Comparison of ENCODE assay signal across 8 cellular contexts in the genomic region with DNA sequence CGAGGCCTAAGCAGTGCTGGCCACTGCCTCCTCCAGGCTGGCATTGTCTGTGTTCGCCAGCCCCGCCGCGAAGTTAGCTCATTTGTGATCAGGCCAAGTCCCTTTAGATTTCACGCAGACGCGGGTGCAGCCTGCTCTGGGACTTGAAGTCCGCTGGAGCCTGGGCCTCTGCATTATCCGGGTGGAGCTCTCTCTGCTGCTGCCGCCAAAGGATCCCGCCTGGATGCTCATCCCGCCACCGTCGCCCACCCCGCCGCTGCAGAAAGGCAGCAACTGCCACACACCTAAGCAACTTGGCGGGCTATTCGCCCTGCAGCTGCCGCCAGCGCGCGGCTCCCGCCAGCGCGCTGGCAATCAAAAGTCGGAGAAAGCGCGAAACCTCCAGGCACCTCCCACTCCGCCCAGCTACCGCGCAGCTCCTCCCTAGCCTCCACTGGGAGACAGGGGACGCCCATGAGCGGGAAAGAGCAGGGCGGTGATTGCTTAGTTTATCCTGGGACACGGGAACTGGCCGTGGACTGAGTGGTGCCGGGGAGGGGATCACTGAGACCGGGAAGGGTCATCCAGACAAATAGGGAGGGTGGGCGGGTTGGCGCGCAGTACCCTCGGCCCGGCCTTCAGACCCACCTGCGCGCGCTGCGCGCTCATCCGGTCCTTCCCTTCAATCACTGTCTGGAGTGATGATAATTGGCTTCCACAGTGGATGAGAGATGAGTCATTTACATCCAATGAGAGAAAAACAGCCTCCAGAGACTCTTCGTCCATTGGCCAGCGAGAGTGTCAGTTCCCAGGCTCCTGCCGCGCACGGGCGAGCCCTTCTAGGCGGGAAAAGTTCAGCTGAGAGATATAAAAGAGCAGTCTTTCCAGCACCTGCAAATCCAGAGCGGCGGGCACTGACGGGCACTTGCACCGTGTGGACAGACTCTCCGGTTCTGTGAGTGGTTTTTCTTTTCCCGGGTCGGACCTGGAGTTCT. TPM values are rescaled to one million over a fixed set of nuclear protein-coding genes. Genes with fewer than 3 reads are reported as not detected.
A peak's percentile ranks its signal among the peaks of the same experiment; 100 is the strongest.
DNase-seq lines count a peak whose midpoint lies in the region; ATAC-seq and TF ChIP-seq lines count a peak whose summit lies in the region.

FAM111B (plus strand) TSS at position 875 of the 974 bp plus-strand sequence. CDS start 2,389 bp downstream, outside the sequence.

- H3K36me3 ChIP-seq in CD4-positive, CD25-positive, alpha-beta regulatory T cell (ENCODE audit: control insufficient read depth, insufficient read depth, low read length): no peaks in the 10 kb centered on the region
- peaks cover 8% of the 10 kb centered on the region for H3K36me3 ChIP-seq in endodermal cell (ENCODE audit: control insufficient read depth, insufficient read depth, low read length)

- H3K9me3 Mint-ChIP-seq in CD4-positive, CD25-positive, alpha-beta regulatory T cell: no peaks in the 10 kb centered on the region
- no peaks in the 10 kb centered on the region for H3K9me3 Mint-ChIP-seq in endodermal cell
- H3K9me3 Mint-ChIP-seq in memory B cell: no peaks in the 10 kb centered on the region

- H3K27me3 ChIP-seq in CD4-positive, CD25-positive, alpha-beta regulatory T cell (ENCODE audit: control insufficient read depth, insufficient read depth, low read length): no peaks in the 10 kb centered on the region
- no peaks in the 10 kb centered on the region for H3K27me3 ChIP-seq in endodermal cell (ENCODE audit: control insufficient read depth, insufficient read depth, low read length, poor library complexity, severe bottlenecking)

- WGBS in endodermal cell (ENCODE audit: insufficient coverage in 1 of 2, insufficient read length in 1 of 2), 2 experiments: 1 to 3% methylated on average over 23 to 64 of the region's 64 CpGs

- peaks cover 34% of the 10 kb centered on the region for H3K4me1 ChIP-seq in CD4-positive, CD25-positive, alpha-beta regulatory T cell (ENCODE audit: control insufficient read depth, insufficient read depth, low read length, poor library complexity, severe bottlenecking)
- no peaks in the 10 kb centered on the region for H3K4me1 ChIP-seq in endodermal cell (ENCODE audit: control insufficient read depth, insufficient read depth, low read length)

- H3K27ac Mint-ChIP-seq in CD4-positive, CD25-positive, alpha-beta regulatory T cell: peak within 1 kb of the TSS; percentile 72 to 84 (median 78)
- peak within 1 kb of the TSS; percentile 76 for H3K27ac Mint-ChIP-seq in endodermal cell
- peak within 1 kb of the TSS; percentile 72 for H3K27ac Mint-ChIP-seq in memory B cell

- H3K27ac ChIP-seq in CD4-positive, CD25-positive, alpha-beta regulatory T cell (ENCODE audit: insufficient read depth, low read length, poor library complexity, severe bottlenecking): peak within 1 kb of the TSS; percentile 43
- H3K27ac ChIP-seq in endodermal cell (ENCODE audit: low read depth, low read length): peak within 1 kb of the TSS; percentile 41

- no peaks in the 10 kb centered on the region for H3K9me3 ChIP-seq in CD4-positive, CD25-positive, alpha-beta regulatory T cell (ENCODE audit: control insufficient read depth in 2 of 2, low read length in 2 of 2)
- H3K9me3 ChIP-seq in endodermal cell (ENCODE audit: control insufficient read depth, low read length): no peaks in the 10 kb centered on the region

- H3K4me1 Mint-ChIP-seq in CD4-positive, CD25-positive, alpha-beta regulatory T cell: peaks cover 23 to 58% (median 34%) of the 10 kb centered on the region in 4 donors
- H3K4me1 Mint-ChIP-seq in endodermal cell: peaks cover 22% of the 10 kb centered on the region
- H3K4me1 Mint-ChIP-seq in memory B cell: peaks cover 53% of the 10 kb centered on the region

- peak within 1 kb of the TSS; percentile 41 for H3K9ac ChIP-seq in endodermal cell (ENCODE audit: extremely low read depth, low read length, poor library complexity, severe bottlenecking)

- TF ChIP-seq CTCF in endodermal cell (conservative IDR thresholded peaks at IDR 0.05): peak; percentile 14

- peak within 1 kb of the TSS; percentile 90 to 98 (median 94) for H3K4me3 Mint-ChIP-seq in CD4-positive, CD25-positive, alpha-beta regulatory T cell
- peak within 1 kb of the TSS; percentile 79 for H3K4me3 Mint-ChIP-seq in endodermal cell
- H3K4me3 Mint-ChIP-seq in memory B cell: peak within 1 kb of the TSS; percentile 93

- ATAC-seq in CD4-positive, CD25-positive, alpha-beta regulatory T cell (ENCODE audit: low read depth in 2 of 2): peak; percentile 67 to 80
- ATAC-seq in GM19372 (IDR thresholded peaks at IDR 0.05; ENCODE audit: low read depth, unreplicated experiment) (peak; percentile 73), HG03469 (IDR thresholded peaks at IDR 0.05; ENCODE audit: unreplicated experiment) (peak; percentile 55), memory B cell (ENCODE audit: low read depth) (peak; percentile 38)

- no peaks in the 10 kb centered on the region for H3K27me3 Mint-ChIP-seq in CD4-positive, CD25-positive, alpha-beta regulatory T cell
- H3K27me3 Mint-ChIP-seq in endodermal cell (ENCODE audit: insufficient read depth): peaks cover 65% of the 10 kb centered on the region
- no peaks in the 10 kb centered on the region for H3K27me3 Mint-ChIP-seq in memory B cell

- DNase-seq in CD4-positive, CD25-positive, alpha-beta regulatory T cell: peak; percentile 35 to 93 (median 61)
- peak; percentile 99 for DNase-seq in NCI-H69 (lab: John Stamatoyannopoulos, UW)
- DNase-seq in activated CD8-positive, alpha-beta memory T cell treated with anti-CD3 and anti-CD28 coated beads for 24 hours: peak; percentile 82
- peak; percentile 97 for DNase-seq in endodermal cell
- peak in 1 of 2 donors; percentile 21 for DNase-seq in memory B cell (ENCODE audit: low spot score in 2 of 2)
- peak; percentile 15 for DNase-seq in stimulated activated CD8-positive, alpha-beta memory T cell treated with anti-CD3 and anti-CD28 coated beads, Interleukin-15, amount 100 ng/mL, for 24 hours (ENCODE audit: low read depth)

- H3K36me3 Mint-ChIP-seq in CD4-positive, CD25-positive, alpha-beta regulatory T cell: no peaks in the 10 kb centered on the region
- H3K36me3 Mint-ChIP-seq in endodermal cell (ENCODE audit: low read depth) (peaks cover 16% of the 10 kb centered on the region), memory B cell (no peaks in the 10 kb centered on the region)

- peak within 1 kb of the TSS; percentile 70 for H3K4me3 ChIP-seq in CD4-positive, CD25-positive, alpha-beta regulatory T cell (ENCODE audit: low read depth, low read length)
- peak within 1 kb of the TSS; percentile 89 for H3K4me3 ChIP-seq in endodermal cell (ENCODE audit: low read length)

RNA-seq across cellular contexts. Expression of gene FAM111B, which starts in this region (rescaled TPM):
- 3.3 TPM for total RNA-seq in CD4-positive, CD25-positive, alpha-beta regulatory T cell
- polyA plus RNA-seq in CD4-positive, CD25-positive, alpha-beta regulatory T cell: 1 to 10 TPM in 2 of 4 donors, under 1 TPM in 2; 0.15 to 2.3 (median 1.0) TPM
- total RNA-seq in endodermal cell: 10 to 100 TPM; 20.0 to 23.1 TPM
- 12.6 TPM for polyA plus RNA-seq in endodermal cell (2013, experiment 1 of 2)
- 14.1 TPM for polyA plus RNA-seq in endodermal cell (2013, experiment 2 of 2)
